In the genomic region with DNA sequence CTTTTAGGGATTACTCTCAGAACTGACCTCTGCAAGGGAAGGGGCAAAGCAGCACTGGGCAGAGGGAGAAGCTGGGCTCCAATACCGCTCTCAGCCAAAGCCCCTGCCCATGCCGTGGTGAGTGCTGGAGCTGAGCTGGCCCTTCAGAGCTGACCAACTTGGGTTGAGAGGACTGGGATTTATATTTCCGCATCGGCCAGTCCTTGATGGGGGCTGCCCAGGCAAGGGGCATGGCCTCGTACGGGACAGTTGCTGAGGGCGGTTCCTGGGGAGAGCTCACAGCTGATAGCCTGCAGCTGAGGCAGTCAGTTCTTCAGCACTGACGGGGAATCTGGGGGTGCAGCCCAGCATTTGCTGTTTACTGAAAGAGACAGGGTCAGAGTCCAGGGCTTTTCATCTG, we compare ENCODE assay signal across 18 cellular contexts. TPM values are rescaled to one million over a fixed set of nuclear protein-coding genes. Genes with fewer than 3 reads are reported as not detected.
"Had no signal": no experiment of that assay in that cellular context is flagged by ENCODE, and none has a peak within 500 bp of the region (broad histone marks: within the 10 kb centered on the region; RNA-seq: fewer than 3 reads in every experiment).

No MANE protein-coding gene starts in this region.

- H3K9me3 Mint-ChIP-seq: type B pancreatic cell had no signal

- H3K27me3 Mint-ChIP-seq: type B pancreatic cell had no signal

- H3K27ac ChIP-seq: dorsolateral prefrontal cortex, heart left ventricle, parathyroid adenoma, psoas muscle, sigmoid colon, skin epidermis had no signal

- H3K4me3 Mint-ChIP-seq: naive thymus-derived CD8-positive, alpha-beta T cell; type B pancreatic cell had no signal

- H3K27me3 ChIP-seq: sigmoid colon had no signal

- H3K9me3 ChIP-seq: heart left ventricle, psoas muscle, sigmoid colon had no signal

- DNase-seq: cortex of kidney; dorsolateral prefrontal cortex; effector CD8-positive, alpha-beta T cell; foreskin melanocyte; heart left ventricle; hippocampal formation; kidney glomerular epithelial cell; mesendoderm; naive thymus-derived CD8-positive, alpha-beta T cell; psoas muscle; retina; sigmoid colon; stimulated activated CD4-positive, alpha-beta T cell treated with anti-CD3 and anti-CD28 coated beads, Interleukin-12 subunit alpha, Interleukin-12 subunit beta, amount 100 ng/mL, for 4 hours; stimulated activated naive CD4-positive, alpha-beta T cell treated with Interleukin-2 at 50 U/mL for 16 hours had no signal

- H3K36me3 ChIP-seq: heart left ventricle, sigmoid colon had no signal

- H3K27ac Mint-ChIP-seq: naive thymus-derived CD8-positive, alpha-beta T cell; type B pancreatic cell had no signal

- H3K4me1 Mint-ChIP-seq: naive thymus-derived CD8-positive, alpha-beta T cell had no signal

- H3K4me3 ChIP-seq: dorsolateral prefrontal cortex, heart left ventricle, psoas muscle, sigmoid colon, skin epidermis had no signal

- H3K4me1 ChIP-seq: parathyroid adenoma had no signal

RNA-seq across cellular contexts. Expression of gene HUNK, which starts 8.0 kb away (rescaled TPM):
- total RNA-seq: glomerular endothelial cell had no signal
